ENCODE assay signal across 28 cellular contexts in genomic region chr4:68141852-68142251, GRCh38. TPM values are rescaled to one million over a fixed set of nuclear protein-coding genes. Genes with fewer than 3 reads are reported as not detected.
"Had no signal": no experiment of that assay in that cellular context is flagged by ENCODE, and none has a peak within 500 bp of the region (broad histone marks: within the 10 kb centered on the region; RNA-seq: fewer than 3 reads in every experiment).

No MANE protein-coding gene starts in this region.

- H3K27ac ChIP-seq: adrenal gland, ascending aorta, coronary artery, dorsolateral prefrontal cortex, esophagus muscularis mucosa, foreskin keratinocyte, gastrocnemius medialis, heart left ventricle, WERI-Rb-1 had no signal

- DNase-seq: activated B cell treated with CpG ODN at 0.5 μM for 24 hours; activated CD4-positive, alpha-beta memory T cell treated with anti-CD3 and anti-CD28 coated beads for 36 hours; activated CD4-positive, alpha-beta T cell treated with anti-CD3 and anti-CD28 coated beads, Interleukin-2, amount 10 ng/mL, durations not matched to agents 24 days and 14 days; activated CD8-positive, alpha-beta memory T cell treated with anti-CD3 and anti-CD28 coated beads, Interleukin-2, amount 10 ng/mL, durations not matched to agents 7 days and 5 days; activated CD8-positive, alpha-beta memory T cell treated with anti-CD3 and anti-CD28 coated beads, Interleukin-2, amount 50 U/mL, for 4 hours; activated CD8-positive, alpha-beta T cell treated with anti-CD3 and anti-CD28 coated beads, Interleukin-2, amount 10 ng/mL, durations not matched to agents 7 days and 5 days; activated effector memory CD4-positive, alpha-beta T cell treated with anti-CD3 and anti-CD28 coated beads, Interleukin-2, amount 50 U/mL, for 16 hours; activated naive CD4-positive, alpha-beta T cell treated with anti-CD3 and anti-CD28 coated beads for 36 hours; activated naive CD8-positive, alpha-beta T cell treated with anti-CD3 and anti-CD28 coated beads for 36 hours; activated naive CD8-positive, alpha-beta T cell treated with anti-CD3 and anti-CD28 coated beads, Interleukin-2, amount 50 U/mL, for 24 hours; activated T-cell treated with anti-CD3 and anti-CD28 coated beads, Interleukin-2, amount 50 U/mL, for 1 hour; activated T-cell treated with anti-CD3 and anti-CD28 coated beads, Interleukin-2, amount 50 U/mL, for 48 hours; adrenal gland; amygdala; dorsolateral prefrontal cortex; effector memory CD4-positive, alpha-beta T cell; endodermal cell; erythroblast; gastrocnemius medialis; glutamatergic neuron; heart left ventricle; T-helper 17 cell; T1000; WERI-Rb-1 had no signal

- H3K4me3 ChIP-seq: adrenal gland, ascending aorta, coronary artery, dorsolateral prefrontal cortex, esophagus muscularis mucosa, gastrocnemius medialis, heart left ventricle had no signal

- H3K36me3 ChIP-seq: adrenal gland, ascending aorta, esophagus muscularis mucosa, gastrocnemius medialis, heart left ventricle, WERI-Rb-1 had no signal

- H3K27me3 ChIP-seq: adrenal gland, ascending aorta, dorsolateral prefrontal cortex, esophagus muscularis mucosa, foreskin keratinocyte, gastrocnemius medialis, heart left ventricle had no signal

RNA-seq across cellular contexts. Expression of gene TMPRSS11F, which starts 12.2 kb away (rescaled TPM):
- polyA plus RNA-seq: adrenal gland, foreskin keratinocyte, heart left ventricle had no signal
